Comparison of ENCODE assay signal across 8 cellular contexts in the genomic region with DNA sequence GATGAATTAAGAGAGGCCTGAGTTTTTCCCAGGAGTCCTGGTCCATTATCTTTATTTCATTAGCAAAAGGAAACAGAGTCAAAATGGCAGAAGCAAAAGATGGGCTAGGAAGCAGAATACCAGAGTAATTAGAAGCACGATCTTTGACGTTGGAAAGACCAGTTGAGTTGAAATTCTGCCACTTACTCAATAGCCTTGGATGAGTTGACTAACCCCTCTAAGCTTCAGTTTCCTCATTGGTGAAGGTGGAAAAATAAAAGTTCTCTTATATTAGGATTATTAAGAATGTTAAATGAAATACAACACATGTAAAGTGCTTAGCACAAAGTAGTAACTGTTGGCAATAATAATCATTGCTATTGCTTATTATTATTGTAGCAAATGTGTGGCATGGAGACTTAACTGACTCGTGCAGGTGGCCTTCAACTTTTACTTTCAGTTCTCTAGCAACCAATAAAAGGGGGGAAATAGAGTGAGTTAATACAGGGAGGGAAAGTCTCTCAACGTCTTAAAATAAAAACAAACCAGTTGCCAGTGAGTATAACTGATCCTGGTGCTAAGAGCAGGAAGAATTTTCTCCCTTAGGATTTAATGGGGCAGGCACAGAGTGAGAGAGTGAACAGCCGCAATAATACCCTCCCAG. TPM values are rescaled to one million over a fixed set of nuclear protein-coding genes. Genes with fewer than 3 reads are reported as not detected.
A peak's percentile ranks its signal among the peaks of the same experiment; 100 is the strongest.
DNase-seq lines count a peak whose midpoint lies in the region; ATAC-seq lines count a peak whose summit lies in the region.
"Not testable (repeated sequence)": the region's sequence is repeated elsewhere in the genome, so short reads cannot be mapped to it uniquely, and the experiment has no call there.

No MANE protein-coding gene starts in this region.

- H3K9me3 Mint-ChIP-seq in T-cell; activated naive CD4-positive, alpha-beta T cell treated with anti-CD3 and anti-CD28 coated beads, Interleukin-2, amount 50 U/mL, for 24 hours; memory B cell: not testable (repeated sequence)

- not testable (repeated sequence) for H3K27me3 Mint-ChIP-seq in T-cell; activated naive CD4-positive, alpha-beta T cell treated with anti-CD3 and anti-CD28 coated beads, Interleukin-2, amount 50 U/mL, for 24 hours; memory B cell

- H2AFZ ChIP-seq in ACC112 (ENCODE audit: low read length, unreplicated experiment), result peak overlapping the region; percentile 79

- not testable (repeated sequence) for H3K79me2 ChIP-seq in ACC112 (ENCODE audit: control insufficient read depth, insufficient read depth, low read length, unreplicated experiment)

- not testable (repeated sequence) for H3K36me3 Mint-ChIP-seq in T-cell; activated naive CD4-positive, alpha-beta T cell treated with anti-CD3 and anti-CD28 coated beads, Interleukin-2, amount 50 U/mL, for 24 hours; memory B cell

- not testable (repeated sequence) for DNase-seq in T-cell; memory B cell (ENCODE audit: low spot score in 2 of 2)

- H3K4me3 Mint-ChIP-seq in T-cell, result peak overlapping the region; percentile 65 to 72 (median 67)
- H3K4me3 Mint-ChIP-seq in activated naive CD4-positive, alpha-beta T cell treated with anti-CD3 and anti-CD28 coated beads, Interleukin-2, amount 50 U/mL, for 24 hours, result peak overlapping the region; percentile 71
- peak overlapping the region; percentile 76 for H3K4me3 Mint-ChIP-seq in memory B cell

- H3K4me3 ChIP-seq in ACC112 (ENCODE audit: low read depth, low read length), result peak overlapping the region; percentile 59

- H3K27me3 ChIP-seq in ACC112 (ENCODE audit: insufficient read depth, low read length), result not testable (repeated sequence)

- peaks cover 11 to 16% (median 13%) of the 10 kb centered on the region in 3 donors for H3K4me1 Mint-ChIP-seq in T-cell
- H3K4me1 Mint-ChIP-seq in activated naive CD4-positive, alpha-beta T cell treated with anti-CD3 and anti-CD28 coated beads, Interleukin-2, amount 50 U/mL, for 24 hours, result peaks cover 22% of the 10 kb centered on the region
- H3K4me1 Mint-ChIP-seq in memory B cell, result not testable (repeated sequence)

- POLR2A ChIA-PET in T-cell (lab: Charles Lee), result not testable (repeated sequence)

- not testable (repeated sequence) for H3K4me1 ChIP-seq in ACC112 (ENCODE audit: control insufficient read depth, insufficient read depth, low read length, unreplicated experiment)

- H3K27ac ChIP-seq in ACC112 (ENCODE audit: low read depth, low read length), result not testable (repeated sequence)

- peak overlapping the region; percentile 73 to 87 for H3K27ac Mint-ChIP-seq in T-cell
- peak overlapping the region; percentile 41 for H3K27ac Mint-ChIP-seq in activated naive CD4-positive, alpha-beta T cell treated with anti-CD3 and anti-CD28 coated beads, Interleukin-2, amount 50 U/mL, for 24 hours
- peak overlapping the region; percentile 78 for H3K27ac Mint-ChIP-seq in memory B cell

- H3K36me3 ChIP-seq in ACC112 (ENCODE audit: insufficient read depth, low read length), result not testable (repeated sequence)

- CTCF ChIA-PET in T-cell (lab: Charles Lee), result interaction anchor here in 1 of 2 donors (1.0 to 1.4 kb wide), 2 partner anchors 40 to 67 kb away, joined by 3 to 4 read pairs; no protein-coding TSS in a partner anchor

- peak; percentile 85 for ATAC-seq in GM18861 (IDR thresholded peaks at IDR 0.05; ENCODE audit: unreplicated experiment)
- peak; percentile 72 for ATAC-seq in GM21447 (IDR thresholded peaks at IDR 0.05; ENCODE audit: unreplicated experiment)
- peak; percentile 90 for ATAC-seq in HG02938 (IDR thresholded peaks at IDR 0.05; ENCODE audit: unreplicated experiment)
- peak; percentile 72 for ATAC-seq in HG03565 (IDR thresholded peaks at IDR 0.05; ENCODE audit: unreplicated experiment)
- peak; percentile 27 to 70 (median 58) for ATAC-seq in T-cell (replicated peaks in 1 of 4)
- peak; percentile 73 for ATAC-seq in memory B cell (ENCODE audit: low read depth)

RNA-seq across cellular contexts. Expression of a gene that starts 50.8 kb away (rescaled TPM):
- total RNA-seq in T-cell, result 10 to 100 TPM; 20.7 to 21.2 (median 21.1) TPM
